In the genomic region with DNA sequence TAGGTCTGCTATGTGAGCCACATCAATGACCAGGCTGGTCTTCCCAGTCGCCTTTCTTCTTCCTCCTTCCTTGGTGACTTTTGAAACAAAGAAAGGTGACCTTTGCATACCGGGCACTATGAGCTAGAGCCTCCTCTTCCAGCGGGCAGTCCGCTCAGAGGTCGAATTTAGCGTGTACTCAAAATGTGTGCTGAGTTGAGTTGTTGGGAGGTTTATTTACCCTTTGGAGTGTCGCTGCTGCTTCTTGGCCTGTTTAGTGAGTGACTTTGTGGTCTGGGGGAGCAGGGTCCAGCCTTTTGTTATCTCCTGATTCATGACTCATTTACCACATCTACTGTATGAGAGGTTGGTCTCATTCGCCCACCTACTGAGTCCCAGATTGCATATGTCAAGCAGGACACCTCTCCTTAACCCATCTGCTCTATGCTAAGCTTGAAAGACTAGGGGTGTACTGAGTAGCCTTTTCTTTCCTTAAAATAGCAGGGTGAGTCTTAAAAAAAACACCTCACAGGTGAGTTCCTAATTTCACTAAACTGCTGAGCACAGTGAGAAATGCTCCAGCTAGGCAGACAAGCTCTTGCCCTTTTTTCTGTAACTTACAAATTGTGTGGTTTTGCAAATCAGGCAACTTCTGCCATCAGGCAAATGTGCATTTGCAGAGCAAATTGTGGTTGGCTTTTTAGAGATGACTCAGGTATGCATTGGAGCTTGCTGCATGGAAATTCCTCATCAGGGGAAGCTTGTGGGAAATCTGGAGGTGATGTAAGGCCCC, we compare ENCODE assay signal across 11 cellular contexts. TPM values are rescaled to one million over a fixed set of nuclear protein-coding genes. Genes with fewer than 3 reads are reported as not detected.
DNase-seq lines count a peak whose midpoint lies in the region; TF ChIP-seq lines count a peak whose summit lies in the region.
"Had no signal": no experiment of that assay in that cellular context is flagged by ENCODE, and none has a peak within 500 bp of the region (broad histone marks: within the 10 kb centered on the region; RNA-seq: fewer than 3 reads in every experiment).

No MANE protein-coding gene starts in this region.

- H3K9ac ChIP-seq in KMS-11 = peak overlapping the region; percentile 39

- H3K4me3 ChIP-seq in KMS-11 (IDR thresholded peaks at IDR 0.05; ENCODE audit: insufficient read depth, low read depth, low read length) (peak overlapping the region; percentile 14), fibroblast of the aortic adventitia (ENCODE audit: low read depth, low read length) (no peak overlapping the region)

- DNase-seq in EH (ENCODE audit: low read depth) (peak; percentile 62), GM20000 (ENCODE audit: low spot score) (peak; percentile 51), fibroblast of the aortic adventitia (ENCODE audit: low read depth) (peak; percentile 38), NCI-H82 treated with DMSO at 0.1 percent for 48 hours (lab: John Stamatoyannopoulos, UW; ENCODE audit: unreplicated experiment) (no peak), dedifferentiated amniotic fluid mesenchymal stem cell (ENCODE audit: extremely low spot score) (no peak), hepatic stellate cell (ENCODE audit: low spot score) (no peak)
- no peak for DNase-seq in activated naive CD4-positive, alpha-beta T cell treated with anti-CD3 and anti-CD28 coated beads, Interleukin-2, amount 50 U/mL, for 16 hours
- DNase-seq: small intestine, SW 1271 had no signal

- peak overlapping the region; percentile 84 for H3K4me2 ChIP-seq in KMS-11

- no peak for TF ChIP-seq CTCF in GM20000 (IDR thresholded peaks at IDR 0.05; ENCODE audit: extremely low read depth, missing control alignments)
- TF ChIP-seq CTCF in KMS-11 (conservative IDR thresholded peaks at IDR 0.05; ENCODE audit: low read depth, low read length) = no peak
- TF ChIP-seq CTCF in fibroblast of the aortic adventitia (IDR thresholded peaks at IDR 0.05; ENCODE audit: insufficient read depth, low read length) = no peak

- H3K27ac ChIP-seq in KMS-11 = peak overlapping the region; percentile 88
- H3K27ac ChIP-seq: epithelial cell of prostate had no signal

- peaks cover 45% of the 10 kb centered on the region for H3K4me1 ChIP-seq in KMS-11 (ENCODE audit: low read depth, poor library complexity, severe bottlenecking)

- peaks cover 3% of the 10 kb centered on the region; the same call in 1 of the 2 replicates for H4K20me1 ChIP-seq in KMS-11 (ENCODE audit: insufficient read depth)

- peaks cover 27% of the 10 kb centered on the region for H3K79me2 ChIP-seq in KMS-11 (ENCODE audit: insufficient read depth, low read depth)

- no peaks in the 10 kb centered on the region for H3K36me3 ChIP-seq in KMS-11 (ENCODE audit: insufficient read depth)

- no peaks in the 10 kb centered on the region for H3K27me3 ChIP-seq in KMS-11 (ENCODE audit: insufficient read depth, low read depth)

- H2AFZ ChIP-seq in KMS-11 (ENCODE audit: low read depth) = peak overlapping the region; percentile 45

RNA-seq across cellular contexts. Expression of a gene that starts 3.2 kb away (rescaled TPM):
- 16.9 and 22.5 TPM in 2 replicates for total RNA-seq in fibroblast of the aortic adventitia (ENCODE audit: low replicate concordance)

Comparison
In these comparisons a context has a peak if more than half of its experiments do, and no peak if none do; other contexts are left out.
1. DNase-seq: peak in EH (single experiment), GM20000 (single experiment) and fibroblast of the aortic adventitia (single experiment); none in NCI-H82 treated with DMSO at 0.1 percent for 48 hours (single experiment), dedifferentiated amniotic fluid mesenchymal stem cell (single experiment), activated naive CD4-positive, alpha-beta T cell treated with anti-CD3 and anti-CD28 coated beads, Interleukin-2, amount 50 U/mL, for 16 hours (single experiment) and hepatic stellate cell (single experiment).